ENCODE assay signal across 27 cellular contexts in the genomic region with DNA sequence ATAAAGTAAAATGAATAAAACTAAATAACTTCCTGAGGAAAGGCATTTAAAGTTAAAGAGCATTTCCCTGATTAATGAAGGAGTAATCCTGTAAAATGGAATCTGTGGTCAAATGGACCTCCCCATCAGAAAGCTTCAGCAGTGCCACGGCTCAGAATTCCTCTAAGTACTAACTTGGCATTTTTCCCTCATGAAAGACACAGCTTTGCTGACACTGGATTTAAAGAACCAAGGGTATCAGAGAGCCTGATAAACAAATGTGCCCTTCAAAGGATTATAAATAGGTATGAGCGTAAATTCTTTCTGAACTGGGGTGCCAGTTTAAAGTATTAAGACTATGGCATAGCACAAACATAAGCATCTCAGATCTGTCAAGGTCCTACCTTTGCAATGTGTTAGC. TPM values are rescaled to one million over a fixed set of nuclear protein-coding genes. Genes with fewer than 3 reads are reported as not detected.
"Had no signal": no experiment of that assay in that cellular context is flagged by ENCODE, and none has a peak within 500 bp of the region (broad histone marks: within the 10 kb centered on the region; RNA-seq: fewer than 3 reads in every experiment).

No MANE protein-coding gene starts in this region.

- H3K27ac ChIP-seq: coronary artery, neutrophil, sigmoid colon, thoracic aorta had no signal

- H3K4me1 Mint-ChIP-seq: activated CD4-positive, alpha-beta T cell treated with anti-CD3 and anti-CD28 coated beads for 36 hours; naive B cell; nephron progenitor cell; stimulated activated effector memory CD8-positive, alpha-beta T cell treated with anti-CD3 and anti-CD28 coated beads, Interleukin-12 subunit alpha, Interleukin-12 subunit beta, amount 100 ng/mL, for 72 hours had no signal

- H3K4me3 Mint-ChIP-seq: activated CD4-positive, alpha-beta T cell treated with anti-CD3 and anti-CD28 coated beads for 36 hours; activated naive CD8-positive, alpha-beta T cell; mesothelial cell of epicardium; naive B cell; nephron progenitor cell; stimulated activated effector memory CD8-positive, alpha-beta T cell treated with anti-CD3 and anti-CD28 coated beads, Interleukin-12 subunit alpha, Interleukin-12 subunit beta, amount 100 ng/mL, for 72 hours; stimulated activated naive CD8-positive, alpha-beta T cell treated with anti-CD3 and anti-CD28 coated beads, Interleukin-15, Interleukin-2, amounts not matched to agents 100 ng/mL and 50 ng/mL, for 24 hours; T-helper 2 cell treated with Interferon-gamma antibody and Interleukin-4, amounts not matched to agents 5 μg/mL and 100 μg/mL, for 36 hours had no signal

- H3K36me3 Mint-ChIP-seq: activated naive CD8-positive, alpha-beta T cell; mesothelial cell of epicardium; naive B cell; stimulated activated effector memory CD8-positive, alpha-beta T cell treated with anti-CD3 and anti-CD28 coated beads, Interleukin-12 subunit alpha, Interleukin-12 subunit beta, amount 100 ng/mL, for 72 hours had no signal

- H3K9me3 Mint-ChIP-seq: mesothelial cell of epicardium; nephron progenitor cell; T-helper 2 cell treated with Interferon-gamma antibody and Interleukin-4, amounts not matched to agents 5 μg/mL and 100 μg/mL, for 36 hours had no signal

- H3K4me1 ChIP-seq: sigmoid colon had no signal

- H3K27me3 Mint-ChIP-seq: activated CD4-positive, alpha-beta T cell treated with anti-CD3 and anti-CD28 coated beads for 36 hours; activated naive CD8-positive, alpha-beta T cell; naive B cell; stimulated activated naive CD8-positive, alpha-beta T cell treated with anti-CD3 and anti-CD28 coated beads, Interleukin-15, Interleukin-2, amounts not matched to agents 100 ng/mL and 50 ng/mL, for 24 hours had no signal

- ATAC-seq: activated CD4-positive, alpha-beta T cell treated with anti-CD3 and anti-CD28 coated beads for 36 hours; stimulated activated effector memory CD8-positive, alpha-beta T cell treated with anti-CD3 and anti-CD28 coated beads, Interleukin-12 subunit alpha, Interleukin-12 subunit beta, amount 100 ng/mL, for 72 hours had no signal

- H3K27ac Mint-ChIP-seq: activated CD4-positive, alpha-beta T cell treated with anti-CD3 and anti-CD28 coated beads for 36 hours; activated naive CD8-positive, alpha-beta T cell; mesothelial cell of epicardium; naive B cell; nephron progenitor cell; stimulated activated effector memory CD8-positive, alpha-beta T cell treated with anti-CD3 and anti-CD28 coated beads, Interleukin-12 subunit alpha, Interleukin-12 subunit beta, amount 100 ng/mL, for 72 hours; stimulated activated naive CD8-positive, alpha-beta T cell treated with anti-CD3 and anti-CD28 coated beads, Interleukin-15, Interleukin-2, amounts not matched to agents 100 ng/mL and 50 ng/mL, for 24 hours; T-helper 2 cell treated with Interferon-gamma antibody and Interleukin-4, amounts not matched to agents 5 μg/mL and 100 μg/mL, for 36 hours had no signal

- DNase-seq: activated CD4-positive, alpha-beta T cell treated with anti-CD3 and anti-CD28 coated beads for 36 hours; activated CD4-positive, CD25-positive, alpha-beta regulatory T cell; activated effector memory CD4-positive, alpha-beta T cell treated with Interleukin-2 at 50 U/mL for 16 hours; activated naive CD4-positive, alpha-beta T cell treated with Interleukin-2 at 50 U/mL for 16 hours; activated T-cell treated with anti-CD3 and anti-CD28 coated beads for 4 hours; anterior cingulate cortex; dorsolateral prefrontal cortex; effector memory CD4-positive, alpha-beta T cell; naive B cell; nephron progenitor cell; sigmoid colon; small intestine; stimulated activated CD4-positive, alpha-beta T cell treated with anti-CD3 and anti-CD28 coated beads, Interleukin-4, amount 100 ng/mL, for 24 hours had no signal

- FAIRE-seq: bronchial epithelial cell, frontal cortex, islet of Langerhans, small intestine, urothelium cell line had no signal

- H3K4me3 ChIP-seq: coronary artery, dorsolateral prefrontal cortex, sigmoid colon, thoracic aorta had no signal

- H3K27me3 ChIP-seq: dorsolateral prefrontal cortex, neutrophil, sigmoid colon had no signal

- H3K36me3 ChIP-seq: neutrophil, sigmoid colon, thoracic aorta had no signal

- H3K9me3 ChIP-seq: neutrophil, sigmoid colon, thoracic aorta had no signal

RNA-seq across cellular contexts. Expression of a gene that starts 24.2 kb away (rescaled TPM):
- total RNA-seq: activated CD4-positive, alpha-beta T cell treated with anti-CD3 and anti-CD28 coated beads for 36 hours; mesothelial cell of epicardium; osteocyte had no signal

RNA-seq across cellular contexts. Expression of a gene that starts 28.0 kb away (rescaled TPM):
- total RNA-seq: activated CD4-positive, alpha-beta T cell treated with anti-CD3 and anti-CD28 coated beads for 36 hours; epithelial cell of proximal tubule; osteocyte had no signal
